In genomic region chr12:1688086-1688710, GRCh38 we compare ENCODE assay signal across 28 cellular contexts. TPM values are rescaled to one million over a fixed set of nuclear protein-coding genes. Genes with fewer than 3 reads are reported as not detected.
DNase-seq lines count a peak whose midpoint lies in the region; ATAC-seq, FAIRE-seq and TF ChIP-seq lines count a peak whose summit lies in the region.
"Had no signal": no experiment of that assay in that cellular context is flagged by ENCODE, and none has a peak within 500 bp of the region (broad histone marks: within the 10 kb centered on the region; RNA-seq: fewer than 3 reads in every experiment).

No MANE protein-coding gene starts in this region.

- TF ChIP-seq CTCF in K562 (IDR thresholded peaks at IDR 0.05 in 2 of 3, conservative IDR thresholded peaks at IDR 0.05 in 1 of 3; ENCODE audit: insufficient read depth in 2 of 3, low read depth in 1 of 3, low read length in 3 of 3) (no peak), neural crest cell (conservative IDR thresholded peaks at IDR 0.05) (no peak), esophagus squamous epithelium (IDR thresholded peaks at IDR 0.05) (no peak), ascending aorta (IDR thresholded peaks at IDR 0.05) (no peak)

- H3K4me1 Mint-ChIP-seq in activated T-cell treated with anti-CD3 and anti-CD28 coated beads, Interleukin-2, amount 50 U/mL, for 24 hours (ENCODE audit: low read depth), result peaks cover 32% of the 10 kb centered on the region
- peaks cover 30% of the 10 kb centered on the region for H3K4me1 Mint-ChIP-seq in neural crest cell

- H3K27me3 ChIP-seq in K562 (ENCODE audit: control insufficient read depth in 2 of 2, insufficient read depth in 2 of 2, low read length in 2 of 2) (no peaks in the 10 kb centered on the region), esophagus squamous epithelium (no peaks in the 10 kb centered on the region), ascending aorta (no peaks in the 10 kb centered on the region)
- H3K27me3 ChIP-seq: BE2C, SJCRH30, uterus had no signal

- H3K4me3 Mint-ChIP-seq in activated T-cell treated with anti-CD3 and anti-CD28 coated beads, Interleukin-2, amount 50 U/mL, for 24 hours, result no peak overlapping the region
- H3K4me3 Mint-ChIP-seq in neural crest cell, result peak overlapping the region; percentile 78
- H3K4me3 Mint-ChIP-seq: activated CD4-positive, alpha-beta memory T cell treated with anti-CD3 and anti-CD28 coated beads for 36 hours had no signal

- BruUV-seq in K562 (replicated peaks; lab: Mats Ljungman, UMichigan), result no TSS peak

- no peak overlapping the region for H3K9ac ChIP-seq in K562 (ENCODE audit: insufficient read depth in 1 of 2, low read depth in 2 of 2, low read length in 2 of 2)

- H3K4me3 ChIP-seq in K562, result no peak overlapping the region
- H3K4me3 ChIP-seq in esophagus squamous epithelium, result no peak overlapping the region
- no peak overlapping the region for H3K4me3 ChIP-seq in ascending aorta
- H3K4me3 ChIP-seq: lower lobe of right lung, SJCRH30, uterus had no signal

- no peak overlapping the region for H2AFZ ChIP-seq in K562 (ENCODE audit: low read depth, low read length)

- no peak overlapping the region for H3K27ac ChIP-seq in K562 (ENCODE audit: extremely low read depth, low read depth, low read length)
- H3K27ac ChIP-seq in esophagus squamous epithelium, result no peak overlapping the region
- no peak overlapping the region for H3K27ac ChIP-seq in ascending aorta
- H3K27ac ChIP-seq: lower lobe of right lung, SJCRH30, uterus had no signal

- in situ Hi-C loops in K562 (cut with MboI), result no loop called here

- no peak for TF ChIP-seq EP300 in K562 (IDR thresholded peaks at IDR 0.05; ENCODE audit: low read length)

- POLR2A ChIA-PET in K562 (lab: Yijun Ruan, JAX), result interaction anchor here (0.6 to 1.2 kb wide), 2 partner anchors 10 to 65 kb away, joined by 3 read pairs; no protein-coding TSS in a partner anchor

- no peak for TF ChIP-seq RAD21 in K562 (CRISPR knock-in tag; conservative IDR thresholded peaks at IDR 0.05 in 1 of 2, IDR thresholded peaks at IDR 0.05 in 1 of 2)

- CTCF ChIA-PET in K562 (lab: Yijun Ruan, JAX; ENCODE audit: low intra/inter-chr PET ratio), result no interaction called here

- no peak for FAIRE-seq in K562 (lab: Jason Lieb, UNC)
- FAIRE-seq: A204.1 had no signal

- H3K4me1 ChIP-seq in K562 (replicated peaks in 1 of 2; ENCODE audit: control insufficient read depth in 2 of 2, insufficient read depth in 2 of 2, low read length in 2 of 2), result no peaks in the 10 kb centered on the region; a peak in 2 of 5 replicates
- peaks cover 0 to 25% (median 7%) of the 10 kb centered on the region in 3 donors for H3K4me1 ChIP-seq in esophagus squamous epithelium
- peaks cover 0 to 14% of the 10 kb centered on the region in 2 donors for H3K4me1 ChIP-seq in ascending aorta
- H3K4me1 ChIP-seq: BE2C, uterus had no signal

- H3K9me3 Mint-ChIP-seq in activated T-cell treated with anti-CD3 and anti-CD28 coated beads, Interleukin-2, amount 50 U/mL, for 24 hours, result no peaks in the 10 kb centered on the region
- no peaks in the 10 kb centered on the region for H3K9me3 Mint-ChIP-seq in neural crest cell
- H3K9me3 Mint-ChIP-seq: activated CD4-positive, alpha-beta memory T cell treated with anti-CD3 and anti-CD28 coated beads for 36 hours; T-cell had no signal

- no peak for ATAC-seq in K562
- ATAC-seq: activated CD4-positive, CD25-positive, alpha-beta regulatory T cell treated with anti-CD3 and anti-CD28 coated beads, Interleukin-2, amount 50 U/mL, for 24 hours; lower lobe of right lung; Panc1; T-cell had no signal

- peaks cover 20% of the 10 kb centered on the region for H3K36me3 Mint-ChIP-seq in activated T-cell treated with anti-CD3 and anti-CD28 coated beads, Interleukin-2, amount 50 U/mL, for 24 hours (ENCODE audit: low read depth)
- no peaks in the 10 kb centered on the region for H3K36me3 Mint-ChIP-seq in neural crest cell (ENCODE audit: low read depth)
- H3K36me3 Mint-ChIP-seq: activated CD4-positive, alpha-beta memory T cell treated with anti-CD3 and anti-CD28 coated beads for 36 hours; T-cell had no signal

- TF ChIP-seq POLR2A in K562 (conservative IDR thresholded peaks at IDR 0.05) (no peak), esophagus squamous epithelium (IDR thresholded peaks at IDR 0.05) (no peak)

- H3K27me3 Mint-ChIP-seq in activated T-cell treated with anti-CD3 and anti-CD28 coated beads, Interleukin-2, amount 50 U/mL, for 24 hours, result no peaks in the 10 kb centered on the region
- H3K27me3 Mint-ChIP-seq in neural crest cell (ENCODE audit: low read depth), result no peaks in the 10 kb centered on the region
- H3K27me3 Mint-ChIP-seq: activated CD4-positive, alpha-beta memory T cell treated with anti-CD3 and anti-CD28 coated beads for 36 hours; T-cell had no signal

- intact Hi-C loops in K562 (cut with micrococcal nuclease) (no loop called here), esophagus squamous epithelium (cut with DNase I) (no loop called here), ascending aorta (cut with DNase I) (no loop called here)

- H3K79me2 ChIP-seq in K562 (ENCODE audit: control insufficient read depth, insufficient read depth, low read length), result peaks cover 25% of the 10 kb centered on the region

- peak overlapping the region; percentile 32 for H3K27ac Mint-ChIP-seq in activated T-cell treated with anti-CD3 and anti-CD28 coated beads, Interleukin-2, amount 50 U/mL, for 24 hours
- H3K27ac Mint-ChIP-seq in neural crest cell (ENCODE audit: unreplicated experiment), result peak overlapping the region; percentile 30
- H3K27ac Mint-ChIP-seq: activated CD4-positive, alpha-beta memory T cell treated with anti-CD3 and anti-CD28 coated beads for 36 hours had no signal

- DNase-seq in activated T-cell treated with anti-CD3 and anti-CD28 coated beads, Interleukin-2, amount 50 U/mL, for 24 hours, result no peak
- DNase-seq in activated T-cell treated with anti-CD3 and anti-CD28 coated beads, Interleukin-2, amount 50 U/mL, for 1 hour, result no peak
- DNase-seq in HT1080 (ENCODE audit: low read depth), result peak; percentile 31
- DNase-seq in K562 (ENCODE audit: extremely low read depth in 1 of 4, low spot score in 3 of 4), result no peak
- no peak for DNase-seq in neural crest cell (ENCODE audit: low read depth, low spot score)
- DNase-seq in esophagus squamous epithelium (lab: John Stamatoyannopoulos, UW), result no peak
- no peak for DNase-seq in ascending aorta (ENCODE audit: low spot score in 2 of 2)
- no peak for DNase-seq in KG1 (lab: John Stamatoyannopoulos, UW)
- DNase-seq: activated CD4-positive, alpha-beta memory T cell treated with anti-CD3 and anti-CD28 coated beads for 36 hours; activated naive CD4-positive, alpha-beta T cell treated with anti-CD3 and anti-CD28 coated beads, Interleukin-2, amount 50 U/mL, for 16 hours; anterior cingulate cortex; BE2C; caudate nucleus; COR-L47; glutamatergic neuron; lower lobe of right lung; MV-4-11; NCI-H1694 treated with DMSO at 0.1 percent for 48 hours; NCI-H2171 treated with DMSO at 0.1 percent for 48 hours; NCI-H524; SJCRH30; substantia nigra; T-cell; uterus had no signal

- H3K4me2 ChIP-seq in K562 (ENCODE audit: insufficient read depth, low read length), result no peak overlapping the region

- H4K20me1 ChIP-seq in K562 (replicated peaks; ENCODE audit: control insufficient read depth, insufficient read depth, low read length), result peaks cover 10% of the 10 kb centered on the region; the same call in 1 of the 2 replicates

- no peaks in the 10 kb centered on the region for H3K9me1 ChIP-seq in K562 (ENCODE audit: control insufficient read depth, insufficient read depth, low read length)

- 90% methylated on average over 3 of the region's 5 CpGs for WGBS in K562 (ENCODE audit: insufficient coverage, low coverage, missing lambda C conversion rate)
- 89 to 94% methylated on average over 4 to 5 of the region's 5 CpGs for WGBS in esophagus squamous epithelium, 2 donors

- peaks cover 5% of the 10 kb centered on the region; the same call in 1 of the 3 replicates for H3K36me3 ChIP-seq in K562 (ENCODE audit: control insufficient read depth, insufficient read depth, low read length)
- H3K36me3 ChIP-seq in esophagus squamous epithelium, result no peaks in the 10 kb centered on the region
- no peaks in the 10 kb centered on the region for H3K36me3 ChIP-seq in ascending aorta
- H3K36me3 ChIP-seq: BE2C, lower lobe of right lung, SJCRH30, uterus had no signal

- H3K9me3 ChIP-seq in K562 (replicated peaks; ENCODE audit: control insufficient read depth, insufficient read depth, low read depth, low read length), result no peaks in the 10 kb centered on the region
- H3K9me3 ChIP-seq in esophagus squamous epithelium, result no peaks in the 10 kb centered on the region
- H3K9me3 ChIP-seq in ascending aorta, result no peaks in the 10 kb centered on the region
- H3K9me3 ChIP-seq: BE2C, lower lobe of right lung, SJCRH30, uterus had no signal

RNA-seq across cellular contexts. Expression of gene ADIPOR2, which starts 2.7 kb away (rescaled TPM):
- total RNA-seq in HT1080 (2014; rRNA removed; shearing (Covaris generic)), result 34.5 and 42.7 TPM in 2 replicates
- polyA plus RNA-seq in HT1080 (2015; cell fraction: cytosol; rRNA removed), result 44.4 and 48.7 TPM in 2 replicates
- 29.0 and 30.4 TPM in 2 replicates for polyA plus RNA-seq in HT1080 (2015; cell fraction: nucleus; rRNA removed)
- total RNA-seq in K562 (2011; cell fraction: chromatin; rRNA removed; ENCODE audit: low replicate concordance), result 43.4 and 113 TPM in 2 replicates
- total RNA-seq in K562 (2011; cell fraction: nucleolus; rRNA removed), result 28.3 and 33.6 TPM in 2 replicates
- total RNA-seq in K562 (2011; cell fraction: nucleoplasm; rRNA removed), result 69.6 and 116 TPM in 2 replicates
- total RNA-seq in K562 (2014; rRNA removed) (22.8 and 23.2 TPM in 2 replicates), K562 (2014; rRNA removed; fragmentation: Illumina TruSeq; extraction: Trizol) (58.8 and 62.4 TPM in 2 replicates), K562 (2015; rRNA removed; fragmentation: Illumina TruSeq; extraction: Trizol) (42.0 and 46.0 TPM in 2 replicates), K562 (2021) (50.9 and 59.1 TPM in 2 replicates), neural crest cell (56.7 and 59.4 TPM in 2 replicates), esophagus squamous epithelium (10 to 100 TPM; 29.1 to 49.4 (median 31.1) TPM), ascending aorta (25.7 TPM)
- polyA plus RNA-seq in K562 (2011; rRNA removed) (39.2 and 63.5 TPM in 2 replicates), K562 (2014; fragmentation: Illumina TruSeq; extraction: Trizol) (51.3 and 56.8 TPM in 2 replicates), K562 (2014; fragmentation: Nextera tagmentation; extraction: Ambion mirVana) (10 to 100 TPM; 10.9 to 15.6 TPM), K562 (2014; rRNA removed) (39.4 and 40.2 TPM in 2 replicates)
- polyA plus RNA-seq in K562 (2011; cell fraction: cytosol; rRNA removed), result 25.2 and 37.9 TPM in 2 replicates
- 26.1 and 34.1 TPM in 2 replicates for polyA plus RNA-seq in K562 (2011; cell fraction: nucleus; rRNA removed)
- 38.7 and 40.1 TPM in 2 replicates for polyA plus RNA-seq in K562 (2012)
- polyA minus RNA-seq in K562 (2011; rRNA and poly(A)+ RNA removed), result 51.2 and 62.6 TPM in 2 replicates
- polyA minus RNA-seq in K562 (2011; cell fraction: cytosol; rRNA and poly(A)+ RNA removed), result 21.6 and 24.5 TPM in 2 replicates
- polyA minus RNA-seq in K562 (2011; cell fraction: nucleus; rRNA and poly(A)+ RNA removed), result 16.8 and 23.4 TPM in 2 replicates

RNA-seq across cellular contexts. Expression of gene WNT5B, which starts 59.2 kb away (rescaled TPM):
- total RNA-seq in HT1080 (2014; rRNA removed; shearing (Covaris generic)), result 29.2 and 31.4 TPM in 2 replicates
- 1.5 and 2.0 TPM in 2 replicates for polyA plus RNA-seq in HT1080 (2015; cell fraction: cytosol; rRNA removed)
- 1.9 and 2.2 TPM in 2 replicates for polyA plus RNA-seq in HT1080 (2015; cell fraction: nucleus; rRNA removed)
- 2.9 and 11.1 TPM in 2 replicates for total RNA-seq in K562 (2011; cell fraction: chromatin; rRNA removed; ENCODE audit: low replicate concordance)
- 12.0 TPM in 2 replicates for total RNA-seq in K562 (2011; cell fraction: nucleolus; rRNA removed)
- total RNA-seq in K562 (2011; cell fraction: nucleoplasm; rRNA removed), result 6.7 and 8.2 TPM in 2 replicates
- 15.0 and 16.8 TPM in 2 replicates for total RNA-seq in K562 (2014; rRNA removed)
- 5.3 and 5.4 TPM in 2 replicates for total RNA-seq in K562 (2014; rRNA removed; fragmentation: Illumina TruSeq; extraction: Trizol)
- total RNA-seq in K562 (2015; rRNA removed; fragmentation: Illumina TruSeq; extraction: Trizol), result 7.8 and 8.9 TPM in 2 replicates
- total RNA-seq in K562 (2021), result 14.6 and 18.4 TPM in 2 replicates
- 3.0 and 5.1 TPM in 2 replicates for polyA plus RNA-seq in K562 (2011; rRNA removed)
- 5.7 and 6.2 TPM in 2 replicates for polyA plus RNA-seq in K562 (2011; cell fraction: cytosol; rRNA removed)
- 5.1 and 6.0 TPM in 2 replicates for polyA plus RNA-seq in K562 (2011; cell fraction: nucleus; rRNA removed)
- polyA plus RNA-seq in K562 (2012), result 3.9 and 8.4 TPM in 2 replicates
- 5.4 and 6.8 TPM in 2 replicates for polyA plus RNA-seq in K562 (2014; fragmentation: Illumina TruSeq; extraction: Trizol)
- polyA plus RNA-seq in K562 (2014; fragmentation: Nextera tagmentation; extraction: Ambion mirVana), result under 1 TPM; 0.42 to 0.80 TPM
- polyA plus RNA-seq in K562 (2014; rRNA removed), result 5.4 and 6.2 TPM in 2 replicates
- polyA minus RNA-seq in K562 (2011; rRNA and poly(A)+ RNA removed), result 4.1 and 5.8 TPM in 2 replicates
- polyA minus RNA-seq in K562 (2011; cell fraction: cytosol; rRNA and poly(A)+ RNA removed), result 5.7 and 6.3 TPM in 2 replicates
- polyA minus RNA-seq in K562 (2011; cell fraction: nucleus; rRNA and poly(A)+ RNA removed), result 1.5 and 3.0 TPM in 2 replicates
- 14.0 and 14.2 TPM in 2 replicates for total RNA-seq in neural crest cell
- 10 to 100 TPM in 2 of 4 donors, 1 to 10 TPM in 2; 5.6 to 30.9 (median 12.7) TPM for total RNA-seq in esophagus squamous epithelium
- 0.53 TPM for total RNA-seq in ascending aorta
- total RNA-seq: activated CD4-positive, alpha-beta memory T cell treated with anti-CD3 and anti-CD28 coated beads for 36 hours; pulmonary artery endothelial cell had no signal
